8 cellular contexts compared by ENCODE assay signal in genomic region chr2:109637749-109638570, GRCh38. TPM values are rescaled to one million over a fixed set of nuclear protein-coding genes. Genes with fewer than 3 reads are reported as not detected.
DNase-seq lines count a peak whose midpoint lies in the region; ATAC-seq, FAIRE-seq and TF ChIP-seq lines count a peak whose summit lies in the region.

No MANE protein-coding gene starts in this region.

- DNase-seq in GM12892 (ENCODE audit: insufficient read length): no peak
- DNase-seq in fibroblast of gingiva (ENCODE audit: low read depth): peak; percentile 73
- no peak for DNase-seq in occipital lobe (lab: John Stamatoyannopoulos, UW)
- DNase-seq in erythroblast (lab: John Stamatoyannopoulos, UW): no peak
- no peak for DNase-seq in aorta
- no peak for DNase-seq in NCI-H2081 treated with DMSO at 0.1 percent for 48 hours (lab: John Stamatoyannopoulos, UW)

- H3K36me3 ChIP-seq in aorta (ENCODE audit: control insufficient read depth in 1 of 2, insufficient read depth in 2 of 2, low read length in 1 of 2): no peaks in the 10 kb centered on the region

- no peaks in the 10 kb centered on the region for H3K27me3 ChIP-seq in aorta (ENCODE audit: control insufficient read depth in 1 of 2, insufficient read depth in 2 of 2, low read length in 1 of 2)

- H3K9me3 ChIP-seq in aorta (ENCODE audit: control insufficient read depth, low read length): no peaks in the 10 kb centered on the region

- ATAC-seq in GM21526 (IDR thresholded peaks at IDR 0.05; ENCODE audit: low FRiP score, unreplicated experiment): peak; percentile 82
- peak; percentile 54 for ATAC-seq in HG03571 (IDR thresholded peaks at IDR 0.05; ENCODE audit: unreplicated experiment)
- ATAC-seq in aorta (ENCODE audit: low FRiP score): no peak

- no peak overlapping the region for H3K4me3 ChIP-seq in aorta (ENCODE audit: low read length in 2 of 2)

- WGBS in aorta, 2 donors: 93 to 94% methylated on average over 9 of the region's 9 CpGs

- TF ChIP-seq POLR2A in GM12892 (IDR thresholded peaks at IDR 0.05; ENCODE audit: low read depth, low read length) (no peak), erythroblast (IDR thresholded peaks at IDR 0.05; ENCODE audit: low read length) (no peak)

- FAIRE-seq in GM12892 (lab: Jason Lieb, UNC): peak; percentile 84

- H3K4me1 ChIP-seq in aorta (ENCODE audit: control insufficient read depth in 1 of 2, insufficient read depth in 2 of 2, low read length in 2 of 2): no peaks in the 10 kb centered on the region

- intact Hi-C loops in aorta (cut with DNase I): no loop called here

- no peak overlapping the region for H3K27ac ChIP-seq in aorta (ENCODE audit: low read depth in 1 of 2, low read length in 2 of 2)

RNA-seq across cellular contexts. Expression of gene SOWAHC, which starts 23.8 kb away (rescaled TPM):
- polyA plus RNA-seq in GM12892 (2012; ENCODE audit: missing spikeins): 0.87 TPM
- total RNA-seq in occipital lobe (44.0 TPM), aorta (10 to 100 TPM; 12.0 to 15.0 TPM)
- 1 to 10 TPM; 5.6 to 7.9 TPM for polyA plus RNA-seq in aorta

RNA-seq across cellular contexts. Expression of gene SEPTIN10, which starts 24.2 kb away (rescaled TPM):
- 10.0 TPM for polyA plus RNA-seq in GM12892 (2012; ENCODE audit: missing spikeins)
- total RNA-seq in occipital lobe: 114 TPM
- 100 to 1,000 TPM; 127 to 132 TPM for total RNA-seq in aorta
- 10 to 100 TPM; 80.3 to 86.6 TPM for polyA plus RNA-seq in aorta
